1 cellular context compared by ENCODE assay signal in the genomic region with DNA sequence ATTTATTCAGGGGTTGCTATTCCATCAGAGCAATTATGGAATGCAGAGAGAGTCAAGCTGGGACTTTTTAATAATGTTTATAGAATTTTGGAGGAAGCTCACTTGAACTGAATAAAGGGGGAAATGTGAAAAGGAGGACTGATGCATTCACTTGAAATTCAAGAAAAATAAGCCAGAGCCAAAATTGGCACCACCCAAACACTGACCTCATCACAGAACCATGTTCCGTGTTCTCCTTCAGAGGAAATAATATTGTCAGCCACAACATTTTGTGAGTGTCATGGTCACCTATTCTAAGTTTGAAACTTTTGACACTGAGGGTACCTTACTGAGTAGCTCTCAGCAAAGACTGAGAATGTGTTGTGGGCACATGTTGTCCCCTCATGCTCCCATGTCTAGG.
TF ChIP-seq lines count a peak whose summit lies in the region.

No MANE protein-coding gene starts in this region.

TF ChIP-seq in IMR-90, 13 proteins besides CTCF, POLR2A, EP300 and RAD21:
- TF ChIP-seq NFE2L2 (IDR thresholded peaks at IDR 0.05; ENCODE audit: low read depth, low read length) (no peak), MAFK (IDR thresholded peaks at IDR 0.05; ENCODE audit: low read depth, low read length) (no peak), MAZ (IDR thresholded peaks at IDR 0.05; ENCODE audit: borderline replicate concordance, low read depth, low read length) (no peak), BHLHE40 (IDR thresholded peaks at IDR 0.05; ENCODE audit: low read depth, low read length) (no peak), CEBPB (IDR thresholded peaks at IDR 0.05; ENCODE audit: low read depth, low read length) (no peak), RFX5 (IDR thresholded peaks at IDR 0.05; ENCODE audit: low read depth, low read length) (no peak), RCOR1 (IDR thresholded peaks at IDR 0.05; ENCODE audit: insufficient replicate concordance, low read length) (no peak), SMC3 (IDR thresholded peaks at IDR 0.05; ENCODE audit: low read depth, low read length) (no peak), CHD1 (IDR thresholded peaks at IDR 0.05; ENCODE audit: low read depth, low read length) (no peak), MXI1 (IDR thresholded peaks at IDR 0.05; ENCODE audit: borderline replicate concordance, low read depth, low read length) (no peak), FOS (IDR thresholded peaks at IDR 0.05; ENCODE audit: low read depth, low read length) (no peak)
- TF ChIP-seq, protein P1, sequence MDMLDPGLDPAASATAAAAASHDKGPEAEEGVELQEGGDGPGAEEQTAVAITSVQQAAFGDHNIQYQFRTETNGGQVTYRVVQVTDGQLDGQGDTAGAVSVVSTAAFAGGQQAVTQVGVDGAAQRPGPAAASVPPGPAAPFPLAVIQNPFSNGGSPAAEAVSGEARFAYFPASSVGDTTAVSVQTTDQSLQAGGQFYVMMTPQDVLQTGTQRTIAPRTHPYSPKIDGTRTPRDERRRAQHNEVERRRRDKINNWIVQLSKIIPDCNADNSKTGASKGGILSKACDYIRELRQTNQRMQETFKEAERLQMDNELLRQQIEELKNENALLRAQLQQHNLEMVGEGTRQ (IDR thresholded peaks at IDR 0.05; ENCODE audit: low read depth, low read length), result no peak
- TF ChIP-seq, protein P2, sequence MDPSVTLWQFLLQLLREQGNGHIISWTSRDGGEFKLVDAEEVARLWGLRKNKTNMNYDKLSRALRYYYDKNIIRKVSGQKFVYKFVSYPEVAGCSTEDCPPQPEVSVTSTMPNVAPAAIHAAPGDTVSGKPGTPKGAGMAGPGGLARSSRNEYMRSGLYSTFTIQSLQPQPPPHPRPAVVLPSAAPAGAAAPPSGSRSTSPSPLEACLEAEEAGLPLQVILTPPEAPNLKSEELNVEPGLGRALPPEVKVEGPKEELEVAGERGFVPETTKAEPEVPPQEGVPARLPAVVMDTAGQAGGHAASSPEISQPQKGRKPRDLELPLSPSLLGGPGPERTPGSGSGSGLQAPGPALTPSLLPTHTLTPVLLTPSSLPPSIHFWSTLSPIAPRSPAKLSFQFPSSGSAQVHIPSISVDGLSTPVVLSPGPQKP (IDR thresholded peaks at IDR 0.05; ENCODE audit: borderline replicate concordance, low read depth, low read length), result no peak
